Comparison of ENCODE assay signal across 1 cellular context in genomic region chr5:30337084-30337573, GRCh38.
TF ChIP-seq lines count a peak whose summit lies in the region.

No MANE protein-coding gene starts in this region.

TF ChIP-seq in H1, 55 proteins besides CTCF, POLR2A, EP300 and RAD21:
- TF ChIP-seq SRF (IDR thresholded peaks at IDR 0.05; ENCODE audit: low read depth, low read length) (no peak), ASH2L (IDR thresholded peaks at IDR 0.05; ENCODE audit: low read length) (no peak), POLR2AphosphoS5 (IDR thresholded peaks at IDR 0.05; ENCODE audit: low read depth, low read length) (no peak), NANOG (IDR thresholded peaks at IDR 0.05; ENCODE audit: insufficient read depth, low read depth, low read length, poor library complexity, severe bottlenecking) (no peak), SIN3A (conservative IDR thresholded peaks at IDR 0.05 in 1 of 2, IDR thresholded peaks at IDR 0.05 in 1 of 2; ENCODE audit: low read depth in 1 of 2, low read length in 2 of 2) (no peak), PHF8 (conservative IDR thresholded peaks at IDR 0.05; ENCODE audit: low read depth, low read length) (no peak)
